In genomic region chr7:31192996-31193395, GRCh38 we compare ENCODE assay signal across 9 cellular contexts.
DNase-seq lines count a peak whose midpoint lies in the region; ATAC-seq and TF ChIP-seq lines count a peak whose summit lies in the region.
"Had no signal": no experiment of that assay in that cellular context is flagged by ENCODE, and none has a peak within 500 bp of the region (broad histone marks: within the 10 kb centered on the region; RNA-seq: fewer than 3 reads in every experiment).

No MANE protein-coding gene starts in this region.

- DNase-seq in activated T-cell treated with anti-CD3 and anti-CD28 coated beads, Interleukin-2, amount 50 U/mL, for 48 hours, result peak; percentile 26 to 30
- no peak for DNase-seq in activated T-cell treated with anti-CD3 and anti-CD28 coated beads for 4 hours
- peak; percentile 4 for DNase-seq in NCI-H146 treated with DMSO at 0.1 percent for 48 hours (lab: John Stamatoyannopoulos, UW; ENCODE audit: unreplicated experiment)
- peak; percentile 87 for DNase-seq in WTC11 (ENCODE audit: low spot score)
- DNase-seq in heart left ventricle, result peak; percentile 35 to 75 (median 62)
- DNase-seq in renal cortical epithelial cell (ENCODE audit: low read depth), result peak; percentile 11

- no peak overlapping the region for H3K27ac ChIP-seq in heart left ventricle

- peaks cover 9% of the 10 kb centered on the region for H3K36me3 Mint-ChIP-seq in WTC11
- H3K36me3 Mint-ChIP-seq: activated naive CD4-positive, alpha-beta T cell treated with anti-CD3 and anti-CD28 coated beads, Interleukin-2, amount 50 U/mL, for 72 hours had no signal

- peaks cover 13% of the 10 kb centered on the region for H3K9me3 Mint-ChIP-seq in WTC11
- H3K9me3 Mint-ChIP-seq: activated naive CD4-positive, alpha-beta T cell treated with anti-CD3 and anti-CD28 coated beads, Interleukin-2, amount 50 U/mL, for 72 hours had no signal

- intact Hi-C loops in heart left ventricle (cut with DNase I), result loop anchor here in 6 of 10 donors (1.0 to 10.0 kb wide), 5 partner anchors 439 to 542 kb away; no protein-coding TSS in a partner anchor

- H3K9me3 ChIP-seq in heart left ventricle, result peaks cover 0 to 3% (median 0%) of the 10 kb centered on the region in 12 donors

- H3K4me1 Mint-ChIP-seq in WTC11, result no peaks in the 10 kb centered on the region

- peaks cover 0 to 6% (median 0%) of the 10 kb centered on the region in 12 donors for H3K4me1 ChIP-seq in heart left ventricle

- peaks cover 21% of the 10 kb centered on the region for H3K27me3 Mint-ChIP-seq in WTC11 (ENCODE audit: low read depth)

- TF ChIP-seq CTCF in WTC11 (IDR thresholded peaks at IDR 0.05) (peak; percentile 59), heart left ventricle (IDR thresholded peaks at IDR 0.05) (peak; percentile 48 to 81 (median 65))

- POLR2A ChIA-PET in WTC11 (lab: Charles Lee), result no interaction called here

- H3K27ac Mint-ChIP-seq in WTC11, result no peak overlapping the region
- H3K27ac Mint-ChIP-seq: activated naive CD4-positive, alpha-beta T cell treated with anti-CD3 and anti-CD28 coated beads, Interleukin-2, amount 50 U/mL, for 72 hours had no signal

- H3K4me3 Mint-ChIP-seq in WTC11, result no peak overlapping the region

- ATAC-seq in WTC11 (peak; percentile 100), heart left ventricle (peak; percentile 58 to 91 (median 85)), GM21447 (IDR thresholded peaks at IDR 0.05; ENCODE audit: unreplicated experiment) (no peak), GM18520 (IDR thresholded peaks at IDR 0.05; ENCODE audit: unreplicated experiment) (no peak)

- peak overlapping the region in 2 of 12 donors; percentile 32 to 38 for H3K4me3 ChIP-seq in heart left ventricle

- peaks cover 0 to 20% (median 3%) of the 10 kb centered on the region in 9 donors for H3K27me3 ChIP-seq in heart left ventricle

- WGBS in heart left ventricle, 4 donors, result 0 to 4% (median 2%) methylated on average over 27 of the region's 27 CpGs

- H3K36me3 ChIP-seq in heart left ventricle, result no peaks in the 10 kb centered on the region

- CTCF ChIA-PET in WTC11 (lab: Charles Lee), result interaction anchor here (0.6 to 4.8 kb wide), 39 partner anchors 9 to 441 kb away, joined by 3 to 67 read pairs (median 4); no protein-coding TSS in a partner anchor

- TF ChIP-seq POLR2A in heart left ventricle (IDR thresholded peaks at IDR 0.05), result no peak

TF ChIP-seq in WTC11, 78 proteins besides CTCF, POLR2A, EP300 and RAD21:
- no peak for TF ChIP-seq NFE2L1 (CRISPR knock-in tag; IDR thresholded peaks at IDR 0.05)
- TF ChIP-seq ZNF138 (CRISPR knock-in tag; conservative IDR thresholded peaks at IDR 0.05), result no peak
- TF ChIP-seq CREM (CRISPR knock-in tag; IDR thresholded peaks at IDR 0.05), result no peak
- TF ChIP-seq, protein P1, sequence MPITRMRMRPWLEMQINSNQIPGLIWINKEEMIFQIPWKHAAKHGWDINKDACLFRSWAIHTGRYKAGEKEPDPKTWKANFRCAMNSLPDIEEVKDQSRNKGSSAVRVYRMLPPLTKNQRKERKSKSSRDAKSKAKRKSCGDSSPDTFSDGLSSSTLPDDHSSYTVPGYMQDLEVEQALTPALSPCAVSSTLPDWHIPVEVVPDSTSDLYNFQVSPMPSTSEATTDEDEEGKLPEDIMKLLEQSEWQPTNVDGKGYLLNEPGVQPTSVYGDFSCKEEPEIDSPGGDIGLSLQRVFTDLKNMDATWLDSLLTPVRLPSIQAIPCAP (CRISPR knock-in tag; IDR thresholded peaks at IDR 0.05), result no peak
- TF ChIP-seq E2F5 (CRISPR knock-in tag; IDR thresholded peaks at IDR 0.05), result 0 out of 2 replicates have a peak, but pooled peaks have one; percentile 43
- no peak for TF ChIP-seq TEAD1 (CRISPR knock-in tag; IDR thresholded peaks at IDR 0.05)
- no peak for TF ChIP-seq NFYB (CRISPR knock-in tag; conservative IDR thresholded peaks at IDR 0.05; ENCODE audit: low read depth)
- TF ChIP-seq, protein P2, sequence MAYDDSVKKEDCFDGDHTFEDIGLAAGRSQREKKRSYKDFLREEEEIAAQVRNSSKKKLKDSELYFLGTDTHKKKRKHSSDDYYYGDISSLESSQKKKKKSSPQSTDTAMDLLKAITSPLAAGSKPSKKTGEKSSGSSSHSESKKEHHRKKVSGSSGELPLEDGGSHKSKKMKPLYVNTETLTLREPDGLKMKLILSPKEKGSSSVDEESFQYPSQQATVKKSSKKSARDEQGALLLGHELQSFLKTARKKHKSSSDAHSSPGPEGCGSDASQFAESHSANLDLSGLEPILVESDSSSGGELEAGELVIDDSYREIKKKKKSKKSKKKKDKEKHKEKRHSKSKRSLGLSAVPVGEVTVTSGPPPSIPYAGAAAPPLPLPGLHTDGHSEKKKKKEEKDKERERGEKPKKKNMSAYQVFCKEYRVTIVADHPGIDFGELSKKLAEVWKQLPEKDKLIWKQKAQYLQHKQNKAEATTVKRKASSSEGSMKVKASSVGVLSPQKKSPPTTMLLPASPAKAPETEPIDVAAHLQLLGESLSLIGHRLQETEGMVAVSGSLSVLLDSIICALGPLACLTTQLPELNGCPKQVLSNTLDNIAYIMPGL (CRISPR knock-in tag; IDR thresholded peaks at IDR 0.05), result peak; percentile 72
- TF ChIP-seq, protein P3, sequence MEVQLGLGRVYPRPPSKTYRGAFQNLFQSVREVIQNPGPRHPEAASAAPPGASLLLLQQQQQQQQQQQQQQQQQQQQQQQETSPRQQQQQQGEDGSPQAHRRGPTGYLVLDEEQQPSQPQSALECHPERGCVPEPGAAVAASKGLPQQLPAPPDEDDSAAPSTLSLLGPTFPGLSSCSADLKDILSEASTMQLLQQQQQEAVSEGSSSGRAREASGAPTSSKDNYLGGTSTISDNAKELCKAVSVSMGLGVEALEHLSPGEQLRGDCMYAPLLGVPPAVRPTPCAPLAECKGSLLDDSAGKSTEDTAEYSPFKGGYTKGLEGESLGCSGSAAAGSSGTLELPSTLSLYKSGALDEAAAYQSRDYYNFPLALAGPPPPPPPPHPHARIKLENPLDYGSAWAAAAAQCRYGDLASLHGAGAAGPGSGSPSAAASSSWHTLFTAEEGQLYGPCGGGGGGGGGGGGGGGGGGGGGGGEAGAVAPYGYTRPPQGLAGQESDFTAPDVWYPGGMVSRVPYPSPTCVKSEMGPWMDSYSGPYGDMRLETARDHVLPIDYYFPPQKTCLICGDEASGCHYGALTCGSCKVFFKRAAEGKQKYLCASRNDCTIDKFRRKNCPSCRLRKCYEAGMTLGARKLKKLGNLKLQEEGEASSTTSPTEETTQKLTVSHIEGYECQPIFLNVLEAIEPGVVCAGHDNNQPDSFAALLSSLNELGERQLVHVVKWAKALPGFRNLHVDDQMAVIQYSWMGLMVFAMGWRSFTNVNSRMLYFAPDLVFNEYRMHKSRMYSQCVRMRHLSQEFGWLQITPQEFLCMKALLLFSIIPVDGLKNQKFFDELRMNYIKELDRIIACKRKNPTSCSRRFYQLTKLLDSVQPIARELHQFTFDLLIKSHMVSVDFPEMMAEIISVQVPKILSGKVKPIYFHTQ (CRISPR knock-in tag; IDR thresholded peaks at IDR 0.05), result no peak
TF ChIP-seq in WTC11: peak in this region for 2.

Comparison
In these comparisons a context has a peak if more than half of its experiments do, and no peak if none do; other contexts are left out.
1. ATAC-seq: peak in WTC11 (single experiment) and heart left ventricle (4 of 4); none in GM21447 (single experiment) and GM18520 (single experiment).